In the genomic region with DNA sequence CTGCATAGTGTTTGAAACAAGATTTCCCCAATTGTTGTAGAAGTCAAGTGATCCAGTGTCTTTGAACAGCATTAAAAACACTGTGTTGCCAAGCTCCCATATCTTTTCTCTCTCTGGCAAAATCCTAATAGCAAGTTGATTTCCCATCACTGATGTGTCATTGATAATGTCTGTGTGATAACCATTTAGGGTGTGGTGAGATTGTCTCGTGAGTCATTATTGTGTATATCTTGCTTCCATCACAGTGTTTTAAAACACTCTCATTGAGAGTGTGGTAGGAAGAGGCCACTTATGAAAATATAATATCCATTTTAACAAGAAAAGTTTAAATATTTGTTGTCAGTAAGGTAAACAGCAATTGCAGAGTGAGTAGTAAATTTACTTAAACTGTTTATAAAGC, we compare ENCODE assay signal across 12 cellular contexts.
DNase-seq lines count a peak whose midpoint lies in the region; ATAC-seq and TF ChIP-seq lines count a peak whose summit lies in the region.
"Had no signal": no experiment of that assay in that cellular context is flagged by ENCODE, and none has a peak within 500 bp of the region (broad histone marks: within the 10 kb centered on the region; RNA-seq: fewer than 3 reads in every experiment).

No MANE protein-coding gene starts in this region.

- peaks cover 25% of the 10 kb centered on the region for H3K4me1 Mint-ChIP-seq in CD4-positive, alpha-beta T cell (ENCODE audit: low read depth)

- CTCF ChIA-PET in CD4-positive, alpha-beta T cell (lab: Charles Lee) = interaction anchor here (1.0 kb wide), 1 partner anchor 208 kb away, joined by 3 read pairs; a partner anchor contains a TSS

- POLR2A ChIA-PET in CD4-positive, alpha-beta T cell (lab: Charles Lee) = no interaction called here

- H3K36me3 Mint-ChIP-seq in CD4-positive, alpha-beta T cell (ENCODE audit: low read depth) = peaks cover 28% of the 10 kb centered on the region

- no peaks in the 10 kb centered on the region for H3K9me3 ChIP-seq in CD4-positive, alpha-beta T cell (ENCODE audit: control insufficient read depth, low read length)
- H3K9me3 ChIP-seq in esophagus squamous epithelium (no peaks in the 10 kb centered on the region), tibial nerve (no peaks in the 10 kb centered on the region)

- no peak for TF ChIP-seq EP300 in tibial nerve (IDR thresholded peaks at IDR 0.05)

- H3K27ac Mint-ChIP-seq in CD4-positive, alpha-beta T cell = peak overlapping the region; percentile 67
- H3K27ac Mint-ChIP-seq: activated naive CD4-positive, alpha-beta T cell treated with anti-CD3 and anti-CD28 coated beads, Interleukin-2, amount 10 ng/mL, durations not matched to agents 7 days and 5 days had no signal

- H3K27me3 Mint-ChIP-seq in CD4-positive, alpha-beta T cell = no peaks in the 10 kb centered on the region
- H3K27me3 Mint-ChIP-seq: activated naive CD4-positive, alpha-beta T cell treated with anti-CD3 and anti-CD28 coated beads, Interleukin-2, amount 10 ng/mL, durations not matched to agents 7 days and 5 days had no signal

- intact Hi-C loops in CD4-positive, alpha-beta T cell (cut with DNase I, micrococcal nuclease) = no loop called here
- intact Hi-C loops in esophagus squamous epithelium (cut with DNase I) = no loop called here

- H3K4me1 ChIP-seq in esophagus squamous epithelium (peaks cover 0 to 13% (median 8%) of the 10 kb centered on the region in 3 donors), tibial nerve (no peaks in the 10 kb centered on the region)
- H3K4me1 ChIP-seq: left ventricle myocardium inferior had no signal

- ATAC-seq in CD4-positive, alpha-beta T cell (ENCODE audit: poor library complexity) = peak; percentile 34
- ATAC-seq in HG03095 (IDR thresholded peaks at IDR 0.05; ENCODE audit: unreplicated experiment) = no peak
- ATAC-seq in HG03175 (IDR thresholded peaks at IDR 0.05; ENCODE audit: unreplicated experiment) = no peak

- no peak overlapping the region for H3K27ac ChIP-seq in CD4-positive, alpha-beta T cell (ENCODE audit: low read depth, low read length)
- H3K27ac ChIP-seq in esophagus squamous epithelium (no peak overlapping the region), tibial nerve (no peak overlapping the region)
- H3K27ac ChIP-seq: left ventricle myocardium inferior had no signal

- peaks cover 0 to 6% (median 0%) of the 10 kb centered on the region in 3 donors for H3K36me3 ChIP-seq in esophagus squamous epithelium
- H3K36me3 ChIP-seq in tibial nerve = no peaks in the 10 kb centered on the region

- no peak for DNase-seq in CD4-positive, alpha-beta T cell
- DNase-seq in HPDE6-E6E7 (ENCODE audit: extremely low spot score) (peak; percentile 20), astrocyte of the spinal cord (ENCODE audit: low read depth, low spot score) (peak; percentile 11), iris pigment epithelial cell (ENCODE audit: low read depth) (peak; percentile 54), esophagus squamous epithelium (lab: John Stamatoyannopoulos, UW) (no peak), tibial nerve (ENCODE audit: low spot score in 2 of 2) (no peak)
- DNase-seq: activated naive CD4-positive, alpha-beta T cell treated with anti-CD3 and anti-CD28 coated beads, Interleukin-2, amount 10 ng/mL, durations not matched to agents 7 days and 5 days; DMS79; left ventricle myocardium inferior; posterior cingulate gyrus had no signal

- no peak overlapping the region for H3K4me3 ChIP-seq in astrocyte of the spinal cord (ENCODE audit: low read depth, low read length)
- H3K4me3 ChIP-seq in esophagus squamous epithelium = no peak overlapping the region
- H3K4me3 ChIP-seq in tibial nerve = no peak overlapping the region
- H3K4me3 ChIP-seq: left ventricle myocardium inferior had no signal

- no peak for TF ChIP-seq CTCF in CD4-positive, alpha-beta T cell (IDR thresholded peaks at IDR 0.05)
- TF ChIP-seq CTCF in astrocyte of the spinal cord (IDR thresholded peaks at IDR 0.05; ENCODE audit: low read depth, low read length) = no peak
- TF ChIP-seq CTCF in esophagus squamous epithelium (IDR thresholded peaks at IDR 0.05) = no peak
- no peak for TF ChIP-seq CTCF in tibial nerve (IDR thresholded peaks at IDR 0.05)

- H3K27me3 ChIP-seq in CD4-positive, alpha-beta T cell (ENCODE audit: control insufficient read depth, insufficient read depth, low read length) = no peaks in the 10 kb centered on the region
- H3K27me3 ChIP-seq in esophagus squamous epithelium (no peaks in the 10 kb centered on the region), tibial nerve (no peaks in the 10 kb centered on the region)

- 23 to 45% methylated on average over 1 of the region's 1 CpG for WGBS in esophagus squamous epithelium, 2 donors
- 67 to 85% methylated on average over 1 of the region's 1 CpG for WGBS in tibial nerve, 2 donors

- in situ Hi-C loops in astrocyte of the spinal cord (cut with HindIII; ENCODE audit: low sequenced_read_pairs) = no loop called here

- H3K9me3 Mint-ChIP-seq in CD4-positive, alpha-beta T cell = no peaks in the 10 kb centered on the region

- H3K4me3 Mint-ChIP-seq in CD4-positive, alpha-beta T cell = no peak overlapping the region
- H3K4me3 Mint-ChIP-seq: activated naive CD4-positive, alpha-beta T cell treated with anti-CD3 and anti-CD28 coated beads, Interleukin-2, amount 10 ng/mL, durations not matched to agents 7 days and 5 days had no signal

- TF ChIP-seq POLR2A in esophagus squamous epithelium (IDR thresholded peaks at IDR 0.05) (no peak), tibial nerve (IDR thresholded peaks at IDR 0.05) (no peak)

Comparison
In these comparisons a context has a peak if more than half of its experiments do, and no peak if none do; other contexts are left out.
1. DNase-seq: peak in HPDE6-E6E7 (single experiment), astrocyte of the spinal cord (single experiment) and iris pigment epithelial cell (single experiment); none in CD4-positive, alpha-beta T cell (0 of 10), esophagus squamous epithelium (single experiment) and tibial nerve (0 of 2).